16 cellular contexts compared by ENCODE assay signal in the genomic region with DNA sequence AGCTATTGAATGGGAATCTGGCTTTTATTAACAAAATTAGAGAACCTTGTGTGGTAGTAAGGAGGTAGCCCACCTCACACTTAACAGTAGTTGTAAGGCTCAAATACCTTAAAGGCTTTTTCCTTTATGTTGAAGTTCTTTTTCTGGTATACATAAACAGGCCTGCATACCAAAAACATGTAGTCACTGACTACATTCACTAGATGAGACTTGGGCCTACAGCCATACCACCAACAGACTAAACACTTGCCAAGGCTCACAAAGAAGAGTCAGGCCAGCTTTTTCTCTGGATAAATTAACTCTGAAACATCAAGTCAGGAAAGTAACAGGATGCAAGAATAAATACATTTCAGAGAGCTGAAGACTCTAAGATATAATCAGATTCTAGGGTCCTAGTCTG.
DNase-seq lines count a peak whose midpoint lies in the region; ATAC-seq and TF ChIP-seq lines count a peak whose summit lies in the region.
"Had no signal": no experiment of that assay in that cellular context is flagged by ENCODE, and none has a peak within 500 bp of the region (broad histone marks: within the 10 kb centered on the region; RNA-seq: fewer than 3 reads in every experiment).

No MANE protein-coding gene starts in this region.

- intact Hi-C loops in PC-3 (cut with micrococcal nuclease): loop anchor here (10.0 kb wide), 2 partner anchors 323 to 967 kb away; no protein-coding TSS in a partner anchor
- intact Hi-C loops in lower leg skin (cut with DNase I; ENCODE audit: low total_unique reads): no loop called here

- POLR2A ChIA-PET in PC-3 (lab: Charles Lee; ENCODE audit: unreplicated experiment): no interaction called here
- POLR2A ChIA-PET in T-cell (lab: Charles Lee): no interaction called here

- TF ChIP-seq POLR2A in lower leg skin (IDR thresholded peaks at IDR 0.05): no peak

- H3K27me3 ChIP-seq in PC-3 (ENCODE audit: low read length) (no peaks in the 10 kb centered on the region), neuronal stem cell (ENCODE audit: control insufficient read depth in 3 of 3, insufficient read depth in 3 of 3, low read depth in 1 of 3, low read length in 3 of 3) (no peaks in the 10 kb centered on the region)
- H3K27me3 ChIP-seq: sigmoid colon, thyroid gland had no signal

- H3K79me2 ChIP-seq in PC-3 (ENCODE audit: low read length): no peaks in the 10 kb centered on the region

- H3K36me3 ChIP-seq in PC-3 (ENCODE audit: low read depth, low read length): no peaks in the 10 kb centered on the region
- H3K36me3 ChIP-seq in neuronal stem cell (replicated peaks in 1 of 2; ENCODE audit: control insufficient read depth in 2 of 2, insufficient read depth in 2 of 2, low read length in 2 of 2): no peaks in the 10 kb centered on the region
- H3K36me3 ChIP-seq: sigmoid colon, thyroid gland had no signal

- no peak overlapping the region for H4K8ac ChIP-seq in neuronal stem cell (ENCODE audit: low read depth, low read length)

- H3K27me3 Mint-ChIP-seq in T-cell: no peaks in the 10 kb centered on the region
- H3K27me3 Mint-ChIP-seq: activated CD8-positive, alpha-beta memory T cell treated with anti-CD3 and anti-CD28 coated beads, Interleukin-2, amount 10 ng/mL, durations not matched to agents 7 days and 5 days had no signal

- H3K27ac ChIP-seq in PC-3 (ENCODE audit: low read length) (no peak overlapping the region), neuronal stem cell (replicated peaks; ENCODE audit: low read length) (no peak overlapping the region)
- H3K27ac ChIP-seq: thyroid gland had no signal

- no peaks in the 10 kb centered on the region for H3K79me1 ChIP-seq in neuronal stem cell (ENCODE audit: low read depth, low read length)

- no peak overlapping the region for H3K4me3 Mint-ChIP-seq in T-cell
- H3K4me3 Mint-ChIP-seq: activated CD8-positive, alpha-beta memory T cell treated with anti-CD3 and anti-CD28 coated beads, Interleukin-2, amount 10 ng/mL, durations not matched to agents 7 days and 5 days had no signal

- H3K9ac ChIP-seq in PC-3 (ENCODE audit: low read length): no peak overlapping the region
- H3K9ac ChIP-seq in neuronal stem cell (ENCODE audit: low read depth, low read length, poor library complexity): no peak overlapping the region

- no peak overlapping the region for H2BK5ac ChIP-seq in neuronal stem cell (ENCODE audit: low read length)

- no peak overlapping the region for H3K14ac ChIP-seq in neuronal stem cell (ENCODE audit: low read length)

- H3K4ac ChIP-seq in neuronal stem cell (ENCODE audit: low read length): no peak overlapping the region

- BruUV-seq in PC-3 (replicated peaks; lab: Mats Ljungman, UMichigan): no TSS peak

- H3K9me3 ChIP-seq in PC-3 (ENCODE audit: low read length) (no peaks in the 10 kb centered on the region), neuronal stem cell (replicated peaks in 1 of 2; ENCODE audit: control insufficient read depth in 2 of 2, insufficient read depth in 1 of 2, low read depth in 1 of 2, low read length in 2 of 2) (no peaks in the 10 kb centered on the region)
- H3K9me3 ChIP-seq: sigmoid colon, thyroid gland had no signal

- H3K36me3 Mint-ChIP-seq in T-cell: no peaks in the 10 kb centered on the region
- H3K36me3 Mint-ChIP-seq: activated CD8-positive, alpha-beta memory T cell treated with anti-CD3 and anti-CD28 coated beads, Interleukin-2, amount 10 ng/mL, durations not matched to agents 7 days and 5 days had no signal

- H3K9me3 Mint-ChIP-seq in T-cell: peaks cover 2 to 3% (median 3%) of the 10 kb centered on the region in 3 donors

- TF ChIP-seq CTCF in AG10803 (conservative IDR thresholded peaks at IDR 0.05; ENCODE audit: low read length): no peak
- no peak for TF ChIP-seq CTCF in PC-3 (conservative IDR thresholded peaks at IDR 0.05; ENCODE audit: low read depth, low read length)
- no peak for TF ChIP-seq CTCF in fibroblast of mammary gland (conservative IDR thresholded peaks at IDR 0.05; ENCODE audit: control insufficient read depth, insufficient read depth, low read depth, low read length)
- no peak for TF ChIP-seq CTCF in lower leg skin (IDR thresholded peaks at IDR 0.05)

- no peak overlapping the region for H3K4me3 ChIP-seq in AG10803 (ENCODE audit: low read length)
- H3K4me3 ChIP-seq in PC-3 (ENCODE audit: low read length): no peak overlapping the region
- no peak overlapping the region for H3K4me3 ChIP-seq in fibroblast of mammary gland (ENCODE audit: control insufficient read depth, low read depth, low read length)
- no peak overlapping the region for H3K4me3 ChIP-seq in neuronal stem cell (ENCODE audit: low read length in 2 of 2)
- H3K4me3 ChIP-seq in lower leg skin (ENCODE audit: low read depth, poor library complexity, severe bottlenecking): no peak overlapping the region
- H3K4me3 ChIP-seq: sigmoid colon, thyroid gland had no signal

- no peak overlapping the region for H3K27ac Mint-ChIP-seq in T-cell
- H3K27ac Mint-ChIP-seq: activated CD8-positive, alpha-beta memory T cell treated with anti-CD3 and anti-CD28 coated beads, Interleukin-2, amount 10 ng/mL, durations not matched to agents 7 days and 5 days had no signal

- no peaks in the 10 kb centered on the region for H3F3A ChIP-seq in PC-3 (ENCODE audit: low read length, unreplicated experiment)

- ATAC-seq in PC-3 (peak; percentile 64), T-cell (replicated peaks in 1 of 4) (no peak)
- ATAC-seq: activated CD8-positive, alpha-beta memory T cell treated with anti-CD3 and anti-CD28 coated beads, Interleukin-2, amount 10 ng/mL, durations not matched to agents 7 days and 5 days had no signal

- H3K4me1 ChIP-seq in PC-3 (ENCODE audit: insufficient read depth, low read length) (peaks cover 17% of the 10 kb centered on the region), neuronal stem cell (ENCODE audit: control insufficient read depth in 2 of 2, insufficient read depth in 1 of 2, low read depth in 1 of 2, low read length in 2 of 2) (peaks cover 0 to 3% of the 10 kb centered on the region in 2 donors)
- H3K4me1 ChIP-seq: thyroid gland had no signal

- no peak overlapping the region for H2BK15ac ChIP-seq in neuronal stem cell (ENCODE audit: low read length)

- H3K4me1 Mint-ChIP-seq in T-cell: no peaks in the 10 kb centered on the region
- H3K4me1 Mint-ChIP-seq: activated CD8-positive, alpha-beta memory T cell treated with anti-CD3 and anti-CD28 coated beads, Interleukin-2, amount 10 ng/mL, durations not matched to agents 7 days and 5 days had no signal

- H2AFZ ChIP-seq in PC-3 (ENCODE audit: low read length) (no peak overlapping the region), neuronal stem cell (ENCODE audit: low read length) (peak overlapping the region; percentile 49)

- H2BK120ac ChIP-seq in neuronal stem cell (ENCODE audit: low read depth, low read length): no peak overlapping the region

- DNase-seq in AG10803 (ENCODE audit: low read depth) (peak; percentile 88), PC-3 (peak; percentile 68), fibroblast of mammary gland (ENCODE audit: low read depth) (peak; percentile 84), neuronal stem cell (ENCODE audit: low spot score) (no peak), lower leg skin (ENCODE audit: low spot score in 2 of 2) (no peak), T-cell (no peak), NCI-H82 treated with DMSO at 0.1 percent for 48 hours (lab: John Stamatoyannopoulos, UW; ENCODE audit: unreplicated experiment) (no peak)
- DNase-seq in activated CD4-positive, alpha-beta T cell treated with anti-CD3 and anti-CD28 coated beads for 48 hours: no peak
- DNase-seq: activated CD8-positive, alpha-beta memory T cell treated with anti-CD3 and anti-CD28 coated beads, Interleukin-2, amount 10 ng/mL, durations not matched to agents 7 days and 5 days; AML-193; DMS79; effector CD4-positive, alpha-beta T cell; NCI-H2171; sigmoid colon; T1000; thyroid gland had no signal

- no peak overlapping the region for H2BK12ac ChIP-seq in neuronal stem cell (ENCODE audit: low read length)

- H3K9me2 ChIP-seq in PC-3 (replicated peaks; ENCODE audit: low read length): no peaks in the 10 kb centered on the region

- H3K18ac ChIP-seq in neuronal stem cell (ENCODE audit: low read length): no peak overlapping the region

- H3K4me2 ChIP-seq in PC-3 (ENCODE audit: low read length) (no peak overlapping the region), neuronal stem cell (ENCODE audit: insufficient read depth, low read length, poor library complexity, severe bottlenecking) (no peak overlapping the region)

- CTCF ChIA-PET in PC-3 (lab: Charles Lee) (no interaction called here), T-cell (lab: Charles Lee) (no interaction called here)

- H4K91ac ChIP-seq in neuronal stem cell (ENCODE audit: low read depth, low read length, poor library complexity): no peak overlapping the region

- no peaks in the 10 kb centered on the region for H4K20me1 ChIP-seq in PC-3 (ENCODE audit: low read length)

- no peak overlapping the region for H2AK5ac ChIP-seq in neuronal stem cell (ENCODE audit: low read depth, low read length)

- H3K23ac ChIP-seq in neuronal stem cell (ENCODE audit: low read depth, low read length, poor library complexity): no peak overlapping the region

Comparison
In these comparisons a context has a peak if more than half of its experiments do, and no peak if none do; other contexts are left out.
1. DNase-seq: peak in AG10803 (single experiment), PC-3 (single experiment) and fibroblast of mammary gland (single experiment); none in neuronal stem cell (single experiment), activated CD4-positive, alpha-beta T cell treated with anti-CD3 and anti-CD28 coated beads for 48 hours (single experiment), lower leg skin (0 of 2), T-cell (0 of 34) and NCI-H82 treated with DMSO at 0.1 percent for 48 hours (single experiment).